Comparison of ENCODE assay signal across 8 cellular contexts in the genomic region with DNA sequence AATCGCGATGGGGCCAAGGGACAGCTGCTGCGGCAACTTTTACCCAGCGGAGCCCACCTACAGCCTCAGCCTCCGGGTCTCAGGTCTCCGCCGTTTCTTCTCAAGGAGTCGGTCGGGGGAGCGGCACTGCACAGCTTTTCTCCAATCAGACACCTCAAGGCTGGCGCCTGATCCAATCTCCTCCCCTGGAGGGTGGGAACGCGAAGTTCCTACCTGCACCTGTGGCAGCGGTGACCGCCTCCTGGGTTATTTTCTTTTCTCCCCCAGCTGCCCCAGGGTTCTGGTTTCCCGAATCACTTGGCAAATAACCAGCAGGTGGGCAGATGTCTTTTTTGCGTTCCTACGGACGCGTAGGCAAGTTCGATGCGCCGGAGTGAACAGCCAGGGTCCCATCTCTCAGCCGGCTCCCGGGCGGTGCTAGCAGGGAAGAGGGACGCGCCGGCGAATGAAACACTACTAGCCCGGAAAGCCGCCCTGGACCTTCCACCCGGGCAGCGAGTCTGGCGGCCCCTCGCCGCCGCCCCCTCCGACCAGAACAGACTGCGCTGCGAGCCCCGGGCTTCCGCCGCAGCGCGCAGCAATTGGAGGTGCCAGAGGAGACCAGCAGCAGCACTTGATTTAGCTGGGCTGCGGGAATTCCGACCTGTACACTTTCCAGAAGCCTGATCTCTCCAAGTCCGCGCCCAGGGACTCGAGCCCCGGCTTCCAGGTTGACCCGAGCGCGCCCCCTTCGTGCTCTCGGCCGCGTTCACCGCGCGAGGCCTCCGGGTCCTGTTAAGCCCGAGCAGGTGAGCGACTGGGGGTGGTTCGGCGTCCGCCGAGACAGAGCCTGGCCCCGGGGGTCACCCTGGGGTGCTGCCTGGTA. TPM values are rescaled to one million over a fixed set of nuclear protein-coding genes. Genes with fewer than 3 reads are reported as not detected.
DNase-seq lines count a peak whose midpoint lies in the region; ATAC-seq, FAIRE-seq and TF ChIP-seq lines count a peak whose summit lies in the region.

A gene with protein sequence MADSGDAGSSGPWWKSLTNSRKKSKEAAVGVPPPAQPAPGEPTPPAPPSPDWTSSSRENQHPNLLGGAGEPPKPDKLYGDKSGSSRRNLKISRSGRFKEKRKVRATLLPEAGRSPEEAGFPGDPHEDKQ (plus strand): TSS at position 246 of the 865 bp plus-strand sequence. CDS start 2,495 bp downstream, outside the sequence.

- ATAC-seq in lower lobe of right lung, result peak; percentile 54 to 75

- TF ChIP-seq CTCF in lower lobe of right lung (IDR thresholded peaks at IDR 0.05) (no peak), testis (IDR thresholded peaks at IDR 0.05) (no peak)

- peaks cover 87% of the 10 kb centered on the region for H3K27me3 ChIP-seq in lower lobe of right lung (ENCODE audit: low read depth)
- H3K27me3 ChIP-seq in testis, result no peaks in the 10 kb centered on the region

- H3K36me3 ChIP-seq in lower lobe of right lung (no peaks in the 10 kb centered on the region), testis (ENCODE audit: low read depth, missing control alignments) (no peaks in the 10 kb centered on the region)

- FAIRE-seq in H54 (lab: Jason Lieb, UNC), result no peak

- H3K4me1 ChIP-seq in lower lobe of right lung, result peaks cover 43% of the 10 kb centered on the region
- no peaks in the 10 kb centered on the region for H3K4me1 ChIP-seq in testis

- intact Hi-C loops in lower lobe of right lung (cut with DNase I), result no loop called here
- intact Hi-C loops in testis (cut with DNase I; ENCODE audit: low total_unique reads), result no loop called here

- peak; percentile 52 for DNase-seq in activated CD8-positive, alpha-beta memory T cell treated with anti-CD3 and anti-CD28 coated beads, Interleukin-2, amount 50 U/mL, for 48 hours
- no peak for DNase-seq in activated CD8-positive, alpha-beta memory T cell treated with anti-CD3 and anti-CD28 coated beads for 24 hours
- peak; percentile 84 for DNase-seq in NCI-H748 treated with DMSO at 0.1 percent for 48 hours (lab: John Stamatoyannopoulos, UW)
- peak; percentile 14 for DNase-seq in dermis blood vessel endothelial cell
- DNase-seq in lower lobe of right lung, result peak; percentile 59
- DNase-seq in testis, result peak; percentile 71
- no peak for DNase-seq in stimulated activated CD4-positive, alpha-beta T cell treated with anti-CD3 and anti-CD28 coated beads, Interleukin-12 subunit alpha, Interleukin-12 subunit beta, amount 100 ng/mL, for 4 hours
- DNase-seq in H54 (ENCODE audit: insufficient read length, low spot score), result no peak

- H3K27ac ChIP-seq in lower lobe of right lung, result peak within 1 kb of the TSS; percentile 65
- H3K27ac ChIP-seq in testis, result peak within 1 kb of the TSS in 1 of 2 donors; percentile 57

- WGBS in testis, 2 donors, result 0% methylated on average over 38 to 70 of the region's 70 CpGs

- H3K4me3 ChIP-seq in lower lobe of right lung (peak within 1 kb of the TSS; percentile 60), testis (peak within 1 kb of the TSS; percentile 54 to 60)

- TF ChIP-seq POLR2A in testis (IDR thresholded peaks at IDR 0.05) (no peak), H54 (IDR thresholded peaks at IDR 0.05; ENCODE audit: low read depth, low read length) (no peak)

- no peaks in the 10 kb centered on the region for H3K9me3 ChIP-seq in lower lobe of right lung
- no peaks in the 10 kb centered on the region for H3K9me3 ChIP-seq in testis

RNA-seq across cellular contexts. Expression of the gene that starts here (rescaled TPM):
- total RNA-seq in dermis blood vessel endothelial cell (0.17 and 0.19 TPM in 2 replicates), lower lobe of right lung (4.1 TPM), testis (under 1 TPM in 1 of 2 donors, not detected in 1; 0.71 TPM)
- 2.2 TPM for polyA plus RNA-seq in testis (ENCODE audit: insufficient read depth, low read depth, low replicate concordance)

Comparison
In these comparisons a context has a peak if more than half of its experiments do, and no peak if none do; other contexts are left out.
1. DNase-seq: peak in activated CD8-positive, alpha-beta memory T cell treated with anti-CD3 and anti-CD28 coated beads, Interleukin-2, amount 50 U/mL, for 48 hours (single experiment), NCI-H748 treated with DMSO at 0.1 percent for 48 hours (single experiment), lower lobe of right lung (single experiment) and testis (single experiment); none in activated CD8-positive, alpha-beta memory T cell treated with anti-CD3 and anti-CD28 coated beads for 24 hours (single experiment), stimulated activated CD4-positive, alpha-beta T cell treated with anti-CD3 and anti-CD28 coated beads, Interleukin-12 subunit alpha, Interleukin-12 subunit beta, amount 100 ng/mL, for 4 hours (single experiment) and H54 (single experiment).
2. Peak in DNase-seq in dermis blood vessel endothelial cell; RNA of the gene not detected or under 1 TPM.